In the genomic region with DNA sequence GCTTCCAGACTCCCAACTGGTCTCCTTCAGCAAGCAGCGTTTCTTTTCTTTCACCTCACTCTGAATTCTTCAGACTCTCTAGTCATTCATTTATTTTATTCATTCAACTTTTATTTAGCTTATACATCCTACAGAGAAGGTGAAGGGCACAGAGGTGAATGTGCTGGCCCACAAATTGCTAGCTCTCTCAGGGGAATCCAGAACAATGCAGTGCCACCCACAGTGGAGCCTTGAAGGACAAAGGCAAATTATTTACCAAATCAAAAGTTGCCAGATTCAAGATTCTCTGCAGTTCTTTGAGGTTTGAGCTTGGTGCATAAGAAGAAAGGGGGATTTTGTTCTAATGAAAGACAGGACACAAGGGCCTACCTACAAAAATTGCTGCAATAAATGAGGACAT, we compare ENCODE assay signal across 2 cellular contexts.
TF ChIP-seq lines count a peak whose summit lies in the region.

No MANE protein-coding gene starts in this region.

TF ChIP-seq in GM23338, 12 proteins besides CTCF, POLR2A, EP300 and RAD21 (continues in another document):
- TF ChIP-seq, protein P1, sequence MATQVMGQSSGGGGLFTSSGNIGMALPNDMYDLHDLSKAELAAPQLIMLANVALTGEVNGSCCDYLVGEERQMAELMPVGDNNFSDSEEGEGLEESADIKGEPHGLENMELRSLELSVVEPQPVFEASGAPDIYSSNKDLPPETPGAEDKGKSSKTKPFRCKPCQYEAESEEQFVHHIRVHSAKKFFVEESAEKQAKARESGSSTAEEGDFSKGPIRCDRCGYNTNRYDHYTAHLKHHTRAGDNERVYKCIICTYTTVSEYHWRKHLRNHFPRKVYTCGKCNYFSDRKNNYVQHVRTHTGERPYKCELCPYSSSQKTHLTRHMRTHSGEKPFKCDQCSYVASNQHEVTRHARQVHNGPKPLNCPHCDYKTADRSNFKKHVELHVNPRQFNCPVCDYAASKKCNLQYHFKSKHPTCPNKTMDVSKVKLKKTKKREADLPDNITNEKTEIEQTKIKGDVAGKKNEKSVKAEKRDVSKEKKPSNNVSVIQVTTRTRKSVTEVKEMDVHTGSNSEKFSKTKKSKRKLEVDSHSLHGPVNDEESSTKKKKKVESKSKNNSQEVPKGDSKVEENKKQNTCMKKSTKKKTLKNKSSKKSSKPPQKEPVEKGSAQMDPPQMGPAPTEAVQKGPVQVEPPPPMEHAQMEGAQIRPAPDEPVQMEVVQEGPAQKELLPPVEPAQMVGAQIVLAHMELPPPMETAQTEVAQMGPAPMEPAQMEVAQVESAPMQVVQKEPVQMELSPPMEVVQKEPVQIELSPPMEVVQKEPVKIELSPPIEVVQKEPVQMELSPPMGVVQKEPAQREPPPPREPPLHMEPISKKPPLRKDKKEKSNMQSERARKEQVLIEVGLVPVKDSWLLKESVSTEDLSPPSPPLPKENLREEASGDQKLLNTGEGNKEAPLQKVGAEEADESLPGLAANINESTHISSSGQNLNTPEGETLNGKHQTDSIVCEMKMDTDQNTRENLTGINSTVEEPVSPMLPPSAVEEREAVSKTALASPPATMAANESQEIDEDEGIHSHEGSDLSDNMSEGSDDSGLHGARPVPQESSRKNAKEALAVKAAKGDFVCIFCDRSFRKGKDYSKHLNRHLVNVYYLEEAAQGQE (IDR thresholded peaks at IDR 0.05; ENCODE audit: unreplicated experiment): no peak
- TF ChIP-seq, protein P2, sequence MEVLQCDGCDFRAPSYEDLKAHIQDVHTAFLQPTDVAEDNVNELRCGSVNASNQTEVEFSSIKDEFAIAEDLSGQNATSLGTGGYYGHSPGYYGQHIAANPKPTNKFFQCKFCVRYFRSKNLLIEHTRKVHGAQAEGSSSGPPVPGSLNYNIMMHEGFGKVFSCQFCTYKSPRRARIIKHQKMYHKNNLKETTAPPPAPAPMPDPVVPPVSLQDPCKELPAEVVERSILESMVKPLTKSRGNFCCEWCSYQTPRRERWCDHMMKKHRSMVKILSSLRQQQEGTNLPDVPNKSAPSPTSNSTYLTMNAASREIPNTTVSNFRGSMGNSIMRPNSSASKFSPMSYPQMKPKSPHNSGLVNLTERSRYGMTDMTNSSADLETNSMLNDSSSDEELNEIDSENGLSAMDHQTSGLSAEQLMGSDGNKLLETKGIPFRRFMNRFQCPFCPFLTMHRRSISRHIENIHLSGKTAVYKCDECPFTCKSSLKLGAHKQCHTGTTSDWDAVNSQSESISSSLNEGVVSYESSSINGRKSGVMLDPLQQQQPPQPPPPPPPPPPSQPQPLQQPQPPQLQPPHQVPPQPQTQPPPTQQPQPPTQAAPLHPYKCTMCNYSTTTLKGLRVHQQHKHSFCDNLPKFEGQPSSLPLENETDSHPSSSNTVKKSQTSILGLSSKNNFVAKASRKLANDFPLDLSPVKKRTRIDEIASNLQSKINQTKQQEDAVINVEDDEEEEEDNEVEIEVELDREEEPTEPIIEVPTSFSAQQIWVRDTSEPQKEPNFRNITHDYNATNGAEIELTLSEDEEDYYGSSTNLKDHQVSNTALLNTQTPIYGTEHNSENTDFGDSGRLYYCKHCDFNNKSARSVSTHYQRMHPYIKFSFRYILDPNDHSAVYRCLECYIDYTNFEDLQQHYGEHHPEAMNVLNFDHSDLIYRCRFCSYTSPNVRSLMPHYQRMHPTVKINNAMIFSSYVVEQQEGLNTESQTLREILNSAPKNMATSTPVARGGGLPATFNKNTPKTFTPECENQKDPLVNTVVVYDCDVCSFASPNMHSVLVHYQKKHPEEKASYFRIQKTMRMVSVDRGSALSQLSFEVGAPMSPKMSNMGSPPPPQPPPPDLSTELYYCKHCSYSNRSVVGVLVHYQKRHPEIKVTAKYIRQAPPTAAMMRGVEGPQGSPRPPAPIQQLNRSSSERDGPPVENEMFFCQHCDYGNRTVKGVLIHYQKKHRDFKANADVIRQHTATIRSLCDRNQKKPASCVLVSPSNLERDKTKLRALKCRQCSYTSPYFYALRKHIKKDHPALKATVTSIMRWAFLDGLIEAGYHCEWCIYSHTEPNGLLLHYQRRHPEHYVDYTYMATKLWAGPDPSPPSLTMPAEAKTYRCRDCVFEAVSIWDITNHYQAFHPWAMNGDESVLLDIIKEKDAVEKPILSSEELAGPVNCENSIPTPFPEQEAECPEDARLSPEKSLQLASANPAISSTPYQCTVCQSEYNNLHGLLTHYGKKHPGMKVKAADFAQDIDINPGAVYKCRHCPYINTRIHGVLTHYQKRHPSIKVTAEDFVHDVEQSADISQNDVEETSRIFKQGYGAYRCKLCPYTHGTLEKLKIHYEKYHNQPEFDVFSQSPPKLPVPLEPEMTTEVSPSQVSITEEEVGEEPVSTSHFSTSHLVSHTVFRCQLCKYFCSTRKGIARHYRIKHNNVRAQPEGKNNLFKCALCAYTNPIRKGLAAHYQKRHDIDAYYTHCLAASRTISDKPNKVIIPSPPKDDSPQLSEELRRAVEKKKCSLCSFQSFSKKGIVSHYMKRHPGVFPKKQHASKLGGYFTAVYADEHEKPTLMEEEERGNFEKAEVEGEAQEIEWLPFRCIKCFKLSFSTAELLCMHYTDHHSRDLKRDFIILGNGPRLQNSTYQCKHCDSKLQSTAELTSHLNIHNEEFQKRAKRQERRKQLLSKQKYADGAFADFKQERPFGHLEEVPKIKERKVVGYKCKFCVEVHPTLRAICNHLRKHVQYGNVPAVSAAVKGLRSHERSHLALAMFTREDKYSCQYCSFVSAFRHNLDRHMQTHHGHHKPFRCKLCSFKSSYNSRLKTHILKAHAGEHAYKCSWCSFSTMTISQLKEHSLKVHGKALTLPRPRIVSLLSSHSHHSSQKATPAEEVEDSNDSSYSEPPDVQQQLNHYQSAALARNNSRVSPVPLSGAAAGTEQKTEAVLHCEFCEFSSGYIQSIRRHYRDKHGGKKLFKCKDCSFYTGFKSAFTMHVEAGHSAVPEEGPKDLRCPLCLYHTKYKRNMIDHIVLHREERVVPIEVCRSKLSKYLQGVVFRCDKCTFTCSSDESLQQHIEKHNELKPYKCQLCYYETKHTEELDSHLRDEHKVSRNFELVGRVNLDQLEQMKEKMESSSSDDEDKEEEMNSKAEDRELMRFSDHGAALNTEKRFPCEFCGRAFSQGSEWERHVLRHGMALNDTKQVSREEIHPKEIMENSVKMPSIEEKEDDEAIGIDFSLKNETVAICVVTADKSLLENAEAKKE (CRISPR knock-in tag; IDR thresholded peaks at IDR 0.05): no peak
- no peak for TF ChIP-seq EZH2 (IDR thresholded peaks at IDR 0.05; ENCODE audit: low read depth, unreplicated experiment)
- no peak for TF ChIP-seq POLR2AphosphoS5 (IDR thresholded peaks at IDR 0.05; ENCODE audit: low read depth)
- no peak for TF ChIP-seq NANOG (IDR thresholded peaks at IDR 0.05; ENCODE audit: borderline replicate concordance)
- no peak for TF ChIP-seq ZNF114 (CRISPR knock-in tag; IDR thresholded peaks at IDR 0.05)
- TF ChIP-seq, protein P3, sequence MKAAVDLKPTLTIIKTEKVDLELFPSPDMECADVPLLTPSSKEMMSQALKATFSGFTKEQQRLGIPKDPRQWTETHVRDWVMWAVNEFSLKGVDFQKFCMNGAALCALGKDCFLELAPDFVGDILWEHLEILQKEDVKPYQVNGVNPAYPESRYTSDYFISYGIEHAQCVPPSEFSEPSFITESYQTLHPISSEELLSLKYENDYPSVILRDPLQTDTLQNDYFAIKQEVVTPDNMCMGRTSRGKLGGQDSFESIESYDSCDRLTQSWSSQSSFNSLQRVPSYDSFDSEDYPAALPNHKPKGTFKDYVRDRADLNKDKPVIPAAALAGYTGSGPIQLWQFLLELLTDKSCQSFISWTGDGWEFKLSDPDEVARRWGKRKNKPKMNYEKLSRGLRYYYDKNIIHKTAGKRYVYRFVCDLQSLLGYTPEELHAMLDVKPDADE (IDR thresholded peaks at IDR 0.05): no peak
- TF ChIP-seq CREB1 (CRISPR knock-in tag; IDR thresholded peaks at IDR 0.05; ENCODE audit: low read depth): no peak
- no peak for TF ChIP-seq STAT1 (IDR thresholded peaks at IDR 0.05; ENCODE audit: unreplicated experiment)
- TF ChIP-seq JUNB (IDR thresholded peaks at IDR 0.05; ENCODE audit: unreplicated experiment): no peak

TF ChIP-seq in IMR-90, 13 proteins besides CTCF, POLR2A, EP300 and RAD21:
- TF ChIP-seq FOS (IDR thresholded peaks at IDR 0.05; ENCODE audit: low read depth, low read length) (no peak), BHLHE40 (IDR thresholded peaks at IDR 0.05; ENCODE audit: low read depth, low read length) (no peak), CEBPB (IDR thresholded peaks at IDR 0.05; ENCODE audit: low read depth, low read length) (no peak), CHD1 (IDR thresholded peaks at IDR 0.05; ENCODE audit: low read depth, low read length) (no peak), MXI1 (IDR thresholded peaks at IDR 0.05; ENCODE audit: borderline replicate concordance, low read depth, low read length) (no peak), MAFK (IDR thresholded peaks at IDR 0.05; ENCODE audit: low read depth, low read length) (no peak), SMC3 (IDR thresholded peaks at IDR 0.05; ENCODE audit: low read depth, low read length) (no peak), RCOR1 (IDR thresholded peaks at IDR 0.05; ENCODE audit: insufficient replicate concordance, low read length) (no peak), MAZ (IDR thresholded peaks at IDR 0.05; ENCODE audit: borderline replicate concordance, low read depth, low read length) (no peak), RFX5 (IDR thresholded peaks at IDR 0.05; ENCODE audit: low read depth, low read length) (no peak), NFE2L2 (IDR thresholded peaks at IDR 0.05; ENCODE audit: low read depth, low read length) (no peak)
- TF ChIP-seq, protein P4, sequence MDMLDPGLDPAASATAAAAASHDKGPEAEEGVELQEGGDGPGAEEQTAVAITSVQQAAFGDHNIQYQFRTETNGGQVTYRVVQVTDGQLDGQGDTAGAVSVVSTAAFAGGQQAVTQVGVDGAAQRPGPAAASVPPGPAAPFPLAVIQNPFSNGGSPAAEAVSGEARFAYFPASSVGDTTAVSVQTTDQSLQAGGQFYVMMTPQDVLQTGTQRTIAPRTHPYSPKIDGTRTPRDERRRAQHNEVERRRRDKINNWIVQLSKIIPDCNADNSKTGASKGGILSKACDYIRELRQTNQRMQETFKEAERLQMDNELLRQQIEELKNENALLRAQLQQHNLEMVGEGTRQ (IDR thresholded peaks at IDR 0.05; ENCODE audit: low read depth, low read length): no peak
- TF ChIP-seq, protein P5, sequence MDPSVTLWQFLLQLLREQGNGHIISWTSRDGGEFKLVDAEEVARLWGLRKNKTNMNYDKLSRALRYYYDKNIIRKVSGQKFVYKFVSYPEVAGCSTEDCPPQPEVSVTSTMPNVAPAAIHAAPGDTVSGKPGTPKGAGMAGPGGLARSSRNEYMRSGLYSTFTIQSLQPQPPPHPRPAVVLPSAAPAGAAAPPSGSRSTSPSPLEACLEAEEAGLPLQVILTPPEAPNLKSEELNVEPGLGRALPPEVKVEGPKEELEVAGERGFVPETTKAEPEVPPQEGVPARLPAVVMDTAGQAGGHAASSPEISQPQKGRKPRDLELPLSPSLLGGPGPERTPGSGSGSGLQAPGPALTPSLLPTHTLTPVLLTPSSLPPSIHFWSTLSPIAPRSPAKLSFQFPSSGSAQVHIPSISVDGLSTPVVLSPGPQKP (IDR thresholded peaks at IDR 0.05; ENCODE audit: borderline replicate concordance, low read depth, low read length): no peak
